Comparison of ENCODE assay signal across 9 cellular contexts in genomic region chr2:62577994-62578836, GRCh38.
DNase-seq lines count a peak whose midpoint lies in the region; ATAC-seq and TF ChIP-seq lines count a peak whose summit lies in the region.
"Had no signal": no experiment of that assay in that cellular context is flagged by ENCODE, and none has a peak within 500 bp of the region (broad histone marks: within the 10 kb centered on the region; RNA-seq: fewer than 3 reads in every experiment).

No MANE protein-coding gene starts in this region.

- no peak for TF ChIP-seq POLR2A in body of pancreas (IDR thresholded peaks at IDR 0.05)
- no peak for TF ChIP-seq POLR2A in vagina (IDR thresholded peaks at IDR 0.05)

- ATAC-seq in body of pancreas: peak; percentile 72
- ATAC-seq in left colon: no peak
- no peak for ATAC-seq in Right ventricle myocardium superior (ENCODE audit: poor library complexity)

- H3K4me1 ChIP-seq in body of pancreas (peaks cover 42% of the 10 kb centered on the region), vagina (peaks cover 28% of the 10 kb centered on the region)

- H3K4me3 ChIP-seq in body of pancreas (no peak overlapping the region), kidney epithelial cell (ENCODE audit: low read depth, low read length) (no peak overlapping the region), vagina (no peak overlapping the region)

- 32 to 35% methylated on average over 2 of the region's 2 CpGs for WGBS in body of pancreas, 2 donors

- H3K27ac ChIP-seq in body of pancreas (peak overlapping the region in 3 of 4 donors; percentile 5 to 68 (median 61)), vagina (peak overlapping the region; percentile 32)

- H3K36me3 ChIP-seq in body of pancreas (replicated peaks in 1 of 2; ENCODE audit: insufficient read depth in 1 of 2, low read depth in 2 of 2) (no peaks in the 10 kb centered on the region), kidney epithelial cell (ENCODE audit: control insufficient read depth, insufficient read depth, low read length) (no peaks in the 10 kb centered on the region), vagina (no peaks in the 10 kb centered on the region)

- intact Hi-C loops in body of pancreas (cut with DNase I): no loop called here
- intact Hi-C loops in vagina (cut with DNase I): no loop called here
- intact Hi-C loops in left colon (cut with DNase I, micrococcal nuclease): no loop called here
- intact Hi-C loops in Right ventricle myocardium superior (cut with DNase I): no loop called here

- DNase-seq in HT-29 (ENCODE audit: low spot score) (peak; percentile 65), body of pancreas (peak in 1 of 4 donors; percentile 40), kidney epithelial cell (ENCODE audit: low read depth) (peak; percentile 72), vagina (ENCODE audit: extremely low spot score in 2 of 2) (no peak), left colon (no peak), Kasumi-1 (lab: John Stamatoyannopoulos, UW) (no peak), Right ventricle myocardium superior (no peak)
- DNase-seq: left cardiac atrium, NCI-H1694 treated with DMSO at 0.1 percent for 48 hours had no signal

- no peak for TF ChIP-seq CTCF in body of pancreas (IDR thresholded peaks at IDR 0.05)
- no peak for TF ChIP-seq CTCF in kidney epithelial cell (IDR thresholded peaks at IDR 0.05; ENCODE audit: insufficient read depth, low read length, poor library complexity, severe bottlenecking)
- TF ChIP-seq CTCF in vagina (IDR thresholded peaks at IDR 0.05): no peak

- H3K9me3 ChIP-seq in body of pancreas (no peaks in the 10 kb centered on the region), vagina (no peaks in the 10 kb centered on the region)

- no peaks in the 10 kb centered on the region for H3K27me3 ChIP-seq in body of pancreas
- no peaks in the 10 kb centered on the region for H3K27me3 ChIP-seq in kidney epithelial cell (ENCODE audit: control insufficient read depth, insufficient read depth, low read length)
- H3K27me3 ChIP-seq in vagina: no peaks in the 10 kb centered on the region

Comparison
In these comparisons a context has a peak if more than half of its experiments do, and no peak if none do; other contexts are left out.
1. DNase-seq: peak in HT-29 (single experiment) and kidney epithelial cell (single experiment); none in vagina (0 of 2), left colon (0 of 2), Kasumi-1 (0 of 2) and Right ventricle myocardium superior (single experiment).